7 cellular contexts compared by ENCODE assay signal in genomic region chr4:1655081-1655480, GRCh38.
"Had no signal": no experiment of that assay in that cellular context is flagged by ENCODE, and none has a peak within 500 bp of the region (broad histone marks: within the 10 kb centered on the region; RNA-seq: fewer than 3 reads in every experiment).

No MANE protein-coding gene starts in this region.

- DNase-seq: H9, HCEC 1CT, KG1 had no signal

- H3K4me3 ChIP-seq: GM23338 had no signal

- H2AFZ ChIP-seq: GM23338 had no signal

- FAIRE-seq: H1, H54, HTR-8/SVneo had no signal

- H3K4me2 ChIP-seq: GM23338 had no signal
